Comparison of ENCODE assay signal across 22 cellular contexts in genomic region chr19:517721-518136, GRCh38. TPM values are rescaled to one million over a fixed set of nuclear protein-coding genes. Genes with fewer than 3 reads are reported as not detected.
DNase-seq lines count a peak whose midpoint lies in the region; ATAC-seq, FAIRE-seq and TF ChIP-seq lines count a peak whose summit lies in the region.
"Had no signal": no experiment of that assay in that cellular context is flagged by ENCODE, and none has a peak within 500 bp of the region (broad histone marks: within the 10 kb centered on the region; RNA-seq: fewer than 3 reads in every experiment).

No MANE protein-coding gene starts in this region.

- H3K36me3 ChIP-seq in heart left ventricle (peaks cover 0 to 18% (median 4%) of the 10 kb centered on the region in 9 donors), HepG2 (replicated peaks in 1 of 2; ENCODE audit: control insufficient read depth in 1 of 2, insufficient read depth in 2 of 2, low read length in 2 of 2) (no peaks in the 10 kb centered on the region)

- H3K27ac Mint-ChIP-seq in chondrocyte (ENCODE audit: unreplicated experiment): no peak overlapping the region
- no peak overlapping the region for H3K27ac Mint-ChIP-seq in stimulated activated memory B cell treated with anti-CD40 and anti-IgM and Interleukin-4, amounts not matched to agents 10 μg/mL and 1 μg/mL and 100 μg/mL, for 72 hours
- H3K27ac Mint-ChIP-seq: CD14-positive monocyte; CD8-positive, alpha-beta T cell; GM23338 had no signal

- 81% methylated on average over 8 of the region's 8 CpGs for WGBS in right cardiac atrium
- WGBS in heart left ventricle, 4 donors: 84 to 88% (median 87%) methylated on average over 7 to 8 of the region's 8 CpGs
- WGBS in HepG2 (ENCODE audit: low lambda C conversion rate): 78% methylated on average over 8 of the region's 8 CpGs

- no peaks in the 10 kb centered on the region for H3K36me3 Mint-ChIP-seq in chondrocyte (ENCODE audit: low read depth)
- peaks cover 5% of the 10 kb centered on the region for H3K36me3 Mint-ChIP-seq in stimulated activated memory B cell treated with anti-CD40 and anti-IgM and Interleukin-4, amounts not matched to agents 10 μg/mL and 1 μg/mL and 100 μg/mL, for 72 hours

- POLR2A ChIA-PET in HepG2 (lab: Yijun Ruan, JAX): interaction anchor here (1.6 to 1.8 kb wide), 2 partner anchors 13 to 14 kb away, joined by 6 to 8 read pairs; no protein-coding TSS in a partner anchor

- H3K4me3 Mint-ChIP-seq in chondrocyte (ENCODE audit: unreplicated experiment): no peak overlapping the region
- H3K4me3 Mint-ChIP-seq in stimulated activated memory B cell treated with anti-CD40 and anti-IgM and Interleukin-4, amounts not matched to agents 10 μg/mL and 1 μg/mL and 100 μg/mL, for 72 hours: no peak overlapping the region
- H3K4me3 Mint-ChIP-seq: CD8-positive, alpha-beta T cell had no signal

- peaks cover 6% of the 10 kb centered on the region for H3K4me1 Mint-ChIP-seq in chondrocyte (ENCODE audit: low read depth)
- peaks cover 6% of the 10 kb centered on the region for H3K4me1 Mint-ChIP-seq in stimulated activated memory B cell treated with anti-CD40 and anti-IgM and Interleukin-4, amounts not matched to agents 10 μg/mL and 1 μg/mL and 100 μg/mL, for 72 hours
- H3K4me1 Mint-ChIP-seq: CD14-positive monocyte had no signal

- no peak overlapping the region for H3K9ac ChIP-seq in HepG2 (ENCODE audit: insufficient read depth, low read depth, low read length)

- no peak overlapping the region for H2AFZ ChIP-seq in HepG2 (ENCODE audit: low read length)
- H2AFZ ChIP-seq: GM23338 had no signal

- no peaks in the 10 kb centered on the region for H3K79me2 ChIP-seq in HepG2 (ENCODE audit: insufficient read depth, low read length)

- no peaks in the 10 kb centered on the region for H3K9me3 ChIP-seq in right cardiac atrium (ENCODE audit: control insufficient read depth, low read length)
- peaks cover 0 to 4% (median 0%) of the 10 kb centered on the region in 12 donors for H3K9me3 ChIP-seq in heart left ventricle
- H3K9me3 ChIP-seq in HepG2 (ENCODE audit: low read length): no peaks in the 10 kb centered on the region

- no peaks in the 10 kb centered on the region for H3K9me3 Mint-ChIP-seq in chondrocyte (ENCODE audit: low read depth)
- no peaks in the 10 kb centered on the region for H3K9me3 Mint-ChIP-seq in stimulated activated memory B cell treated with anti-CD40 and anti-IgM and Interleukin-4, amounts not matched to agents 10 μg/mL and 1 μg/mL and 100 μg/mL, for 72 hours
- H3K9me3 Mint-ChIP-seq: CD8-positive, alpha-beta T cell; H9 had no signal

- H3K4me1 ChIP-seq in right cardiac atrium (ENCODE audit: control insufficient read depth, insufficient read depth, low read length) (no peaks in the 10 kb centered on the region), heart left ventricle (peaks cover 0 to 7% (median 0%) of the 10 kb centered on the region in 12 donors), HepG2 (ENCODE audit: insufficient read depth, low read length) (peaks cover 34% of the 10 kb centered on the region)

- no peak for TF ChIP-seq EP300 in HepG2 (IDR thresholded peaks at IDR 0.05; ENCODE audit: low read depth in 2 of 2, low read length in 2 of 2)
- no peak for TF ChIP-seq EP300 in HepG2 (CRISPR knock-in tag; IDR thresholded peaks at IDR 0.05; ENCODE audit: borderline replicate concordance)

- no peak overlapping the region for H3K4me2 ChIP-seq in HepG2 (ENCODE audit: low read depth, low read length)
- H3K4me2 ChIP-seq: GM23338 had no signal

- TF ChIP-seq CTCF in heart left ventricle (IDR thresholded peaks at IDR 0.05) (no peak), chondrocyte (IDR thresholded peaks at IDR 0.05) (no peak), HepG2 (CRISPR knock-in tag; IDR thresholded peaks at IDR 0.05) (no peak)

- ATAC-seq in right cardiac atrium (no peak), heart left ventricle (no peak), HepG2 (no peak)
- ATAC-seq in stimulated activated memory B cell treated with anti-CD40 and anti-IgM and Interleukin-4, amounts not matched to agents 10 μg/mL and 1 μg/mL and 100 μg/mL, for 72 hours: peak; percentile 50

- no peaks in the 10 kb centered on the region for H3K27me3 Mint-ChIP-seq in chondrocyte (ENCODE audit: low read depth)
- peaks cover 8% of the 10 kb centered on the region for H3K27me3 Mint-ChIP-seq in stimulated activated memory B cell treated with anti-CD40 and anti-IgM and Interleukin-4, amounts not matched to agents 10 μg/mL and 1 μg/mL and 100 μg/mL, for 72 hours

- intact Hi-C loops in right cardiac atrium (cut with DNase I): no loop called here
- intact Hi-C loops in heart left ventricle (cut with DNase I): no loop called here
- intact Hi-C loops in HepG2 (cut with micrococcal nuclease; ENCODE audit: unreplicated experiment): no loop called here

- no TSS peak for BruUV-seq in HepG2 (replicated peaks; lab: Mats Ljungman, UMichigan)

- TF ChIP-seq RAD21 in HepG2 (CRISPR knock-in tag; IDR thresholded peaks at IDR 0.05): no peak

- no peak for TF ChIP-seq POLR2A in heart left ventricle (IDR thresholded peaks at IDR 0.05)
- TF ChIP-seq POLR2A in HepG2 (IDR thresholded peaks at IDR 0.05; ENCODE audit: insufficient read depth in 1 of 2, low read depth in 2 of 2, low read length in 2 of 2): no peak

- no peak overlapping the region for H3K27ac ChIP-seq in right cardiac atrium (ENCODE audit: low read length)
- no peak overlapping the region for H3K27ac ChIP-seq in heart left ventricle
- H3K27ac ChIP-seq in HepG2 (ENCODE audit: extremely low read length, insufficient read depth, low read length): no peak overlapping the region
- H3K27ac ChIP-seq: 22Rv1 had no signal

- peak; percentile 14 to 59 (median 49) for DNase-seq in right cardiac atrium
- no peak for DNase-seq in heart left ventricle
- DNase-seq in chondrocyte (ENCODE audit: low spot score): peak; percentile 88
- no peak for DNase-seq in HepG2 (ENCODE audit: low spot score)
- no peak for DNase-seq in central memory CD4-positive, alpha-beta T cell
- no peak for DNase-seq in glomerular visceral epithelial cell (ENCODE audit: extremely low spot score)
- DNase-seq in cerebellar nuclear complex (lab: John Stamatoyannopoulos, UW): no peak
- DNase-seq: CD8-positive, alpha-beta T cell; COR-L47; DMS153; DMS79 treated with DMSO at 0.1 percent for 48 hours; EL; H9 had no signal

- H3K27me3 ChIP-seq in right cardiac atrium (ENCODE audit: control insufficient read depth, insufficient read depth): no peaks in the 10 kb centered on the region
- H3K27me3 ChIP-seq in heart left ventricle: no peaks in the 10 kb centered on the region
- H3K27me3 ChIP-seq in HepG2 (ENCODE audit: control insufficient read depth in 1 of 2, insufficient read depth in 2 of 2, low read length in 2 of 2): no peaks in the 10 kb centered on the region

- CTCF ChIA-PET in HepG2 (lab: Yijun Ruan, JAX; ENCODE audit: low intra/inter-chr PET ratio, low total read pairs): no interaction called here

- H3K4me3 ChIP-seq in right cardiac atrium (ENCODE audit: low read length) (no peak overlapping the region), heart left ventricle (no peak overlapping the region), HepG2 (replicated peaks in 1 of 3; ENCODE audit: insufficient read depth in 1 of 3, low read depth in 2 of 3, low read length in 3 of 3) (no peak overlapping the region)
- H3K4me3 ChIP-seq: GM23338 had no signal

- H4K20me1 ChIP-seq in HepG2 (ENCODE audit: insufficient read depth, low read length): no peaks in the 10 kb centered on the region

- in situ Hi-C loops in HepG2 (cut with HindIII; ENCODE audit: extremely low pct_ligation_motif_present, low pct_unique_long_range_greater_than_20kb): no loop called here

- FAIRE-seq in HepG2 (lab: Jason Lieb, UNC): no peak
- FAIRE-seq: D721Med, G401.6, GM12891, HTR-8/SVneo had no signal

RNA-seq across cellular contexts. Expression of gene TPGS1, which starts 10.4 kb away (rescaled TPM):
- total RNA-seq in right cardiac atrium (10 to 100 TPM; 10.9 to 15.6 (median 14.7) TPM), heart left ventricle (10 to 100 TPM in 8 of 9 donors, 1 to 10 TPM in 1; 5.7 to 39.3 (median 11.3) TPM), chondrocyte (18.3 to 22.6 TPM (median 21.3 TPM) in 3 replicates), HepG2 (2016; rRNA removed; fragmentation: Illumina TruSeq; extraction: Trizol) (4.2 and 6.2 TPM in 2 replicates)
- polyA plus RNA-seq in right cardiac atrium (21.3 TPM), heart left ventricle (10 to 100 TPM; 18.3 to 18.6 TPM), HepG2 (2011; rRNA removed) (1.1 and 2.0 TPM in 2 replicates)
- total RNA-seq in HepG2 (2016; cell fraction: cytosol; rRNA removed; fragmentation: Illumina TruSeq; extraction: Trizol; ENCODE audit: low read depth): 4.1 and 5.0 TPM in 2 replicates
- 3.9 and 5.0 TPM in 2 replicates for total RNA-seq in HepG2 (2016; cell fraction: insoluble cytoplasmic fraction; rRNA removed; fragmentation: Illumina TruSeq; extraction: Trizol)
- 4.2 and 4.9 TPM in 2 replicates for total RNA-seq in HepG2 (2016; cell fraction: membrane; rRNA removed; fragmentation: Illumina TruSeq; extraction: Trizol)
- total RNA-seq in HepG2 (2016; cell fraction: nucleus; rRNA removed; fragmentation: Illumina TruSeq; extraction: Trizol): 2.4 and 3.4 TPM in 2 replicates
- 1.7 and 4.3 TPM in 2 replicates for polyA plus RNA-seq in HepG2 (2011; cell fraction: cytosol; rRNA removed)
- polyA plus RNA-seq in HepG2 (2011; cell fraction: nucleus; rRNA removed): 3.3 and 3.7 TPM in 2 replicates
- polyA plus RNA-seq in HepG2 (2012): 1.0 and 2.2 TPM in 2 replicates
- 2.0 and 2.2 TPM in 2 replicates for polyA plus RNA-seq in HepG2 (2016; cell fraction: cytosol; fragmentation: Illumina TruSeq; extraction: Trizol; ENCODE audit: low read depth)
- polyA plus RNA-seq in HepG2 (2016; cell fraction: insoluble cytoplasmic fraction; fragmentation: Illumina TruSeq; extraction: Trizol; ENCODE audit: low read depth): 3.3 and 4.8 TPM in 2 replicates
- polyA plus RNA-seq in HepG2 (2016; cell fraction: membrane; fragmentation: Illumina TruSeq; extraction: Trizol; ENCODE audit: low read depth): 2.0 and 2.2 TPM in 2 replicates
- polyA plus RNA-seq in HepG2 (2016; cell fraction: nucleus; fragmentation: Illumina TruSeq; extraction: Trizol; ENCODE audit: insufficient read depth, low read depth): 3.1 and 4.1 TPM in 2 replicates
- 2.3 and 2.8 TPM in 2 replicates for polyA minus RNA-seq in HepG2 (2011; rRNA and poly(A)+ RNA removed; ENCODE audit: low replicate concordance)
- 1.4 and 1.8 TPM in 2 replicates for polyA minus RNA-seq in HepG2 (2011; cell fraction: cytosol; rRNA and poly(A)+ RNA removed)
- polyA minus RNA-seq in HepG2 (2011; cell fraction: nucleus; rRNA and poly(A)+ RNA removed): 2.1 and 2.3 TPM in 2 replicates

RNA-seq across cellular contexts. Expression of gene CDC34, which starts 13.8 kb away (rescaled TPM):
- total RNA-seq in right cardiac atrium (10 to 100 TPM; 66.8 to 78.4 (median 74.3) TPM), heart left ventricle (100 to 1,000 TPM in 3 of 9 donors, 10 to 100 TPM in 6; 61.9 to 200 (median 84.6) TPM), chondrocyte (41.4 to 71.1 TPM (median 66.9 TPM) in 3 replicates), HepG2 (2016; rRNA removed; fragmentation: Illumina TruSeq; extraction: Trizol) (119 and 138 TPM in 2 replicates)
- polyA plus RNA-seq in right cardiac atrium (95.8 TPM), heart left ventricle (100 to 1,000 TPM; 122 to 148 TPM), HepG2 (2011; rRNA removed) (140 and 150 TPM in 2 replicates)
- 181 and 194 TPM in 2 replicates for total RNA-seq in HepG2 (2016; cell fraction: cytosol; rRNA removed; fragmentation: Illumina TruSeq; extraction: Trizol; ENCODE audit: low read depth)
- 104 and 144 TPM in 2 replicates for total RNA-seq in HepG2 (2016; cell fraction: insoluble cytoplasmic fraction; rRNA removed; fragmentation: Illumina TruSeq; extraction: Trizol)
- total RNA-seq in HepG2 (2016; cell fraction: membrane; rRNA removed; fragmentation: Illumina TruSeq; extraction: Trizol): 198 and 240 TPM in 2 replicates
- 59.6 and 65.5 TPM in 2 replicates for total RNA-seq in HepG2 (2016; cell fraction: nucleus; rRNA removed; fragmentation: Illumina TruSeq; extraction: Trizol)
- 102 and 147 TPM in 2 replicates for polyA plus RNA-seq in HepG2 (2011; cell fraction: cytosol; rRNA removed)
- 121 and 122 TPM in 2 replicates for polyA plus RNA-seq in HepG2 (2011; cell fraction: nucleus; rRNA removed)
- 90.8 and 101 TPM in 2 replicates for polyA plus RNA-seq in HepG2 (2012)
- polyA plus RNA-seq in HepG2 (2016; cell fraction: cytosol; fragmentation: Illumina TruSeq; extraction: Trizol; ENCODE audit: low read depth): 157 and 191 TPM in 2 replicates
- polyA plus RNA-seq in HepG2 (2016; cell fraction: insoluble cytoplasmic fraction; fragmentation: Illumina TruSeq; extraction: Trizol; ENCODE audit: low read depth): 118 and 140 TPM in 2 replicates
- 153 and 184 TPM in 2 replicates for polyA plus RNA-seq in HepG2 (2016; cell fraction: membrane; fragmentation: Illumina TruSeq; extraction: Trizol; ENCODE audit: low read depth)
- polyA plus RNA-seq in HepG2 (2016; cell fraction: nucleus; fragmentation: Illumina TruSeq; extraction: Trizol; ENCODE audit: insufficient read depth, low read depth): 130 and 138 TPM in 2 replicates
- polyA minus RNA-seq in HepG2 (2011; rRNA and poly(A)+ RNA removed; ENCODE audit: low replicate concordance): 60.5 and 88.3 TPM in 2 replicates
- polyA minus RNA-seq in HepG2 (2011; cell fraction: cytosol; rRNA and poly(A)+ RNA removed): 42.1 and 46.2 TPM in 2 replicates
- polyA minus RNA-seq in HepG2 (2011; cell fraction: nucleus; rRNA and poly(A)+ RNA removed): 19.1 and 22.1 TPM in 2 replicates

RNA-seq across cellular contexts. Expression of gene MADCAM1, which starts 21.4 kb away (rescaled TPM):
- total RNA-seq in right cardiac atrium (under 1 TPM; 0.28 to 0.59 (median 0.36) TPM), heart left ventricle (under 1 TPM in 8 of 9 donors, not detected in 1; 0.23 to 0.56 (median 0.36) TPM), chondrocyte (0.59 to 0.92 TPM (median 0.62 TPM) in 3 replicates), HepG2 (2016; rRNA removed; fragmentation: Illumina TruSeq; extraction: Trizol) (0.21 and 0.33 TPM in 2 replicates)
- polyA plus RNA-seq in right cardiac atrium (0.27 TPM), heart left ventricle (under 1 TPM; 0.04 to 0.61 TPM), HepG2 (2011; rRNA removed) (0.29 and 0.39 TPM in 2 replicates)
- total RNA-seq in HepG2 (2016; cell fraction: cytosol; rRNA removed; fragmentation: Illumina TruSeq; extraction: Trizol; ENCODE audit: low read depth): 0.30 and 0.44 TPM in 2 replicates
- total RNA-seq in HepG2 (2016; cell fraction: insoluble cytoplasmic fraction; rRNA removed; fragmentation: Illumina TruSeq; extraction: Trizol): 0.30 TPM in 1 of 2 replicates, not detected in the other
- total RNA-seq in HepG2 (2016; cell fraction: membrane; rRNA removed; fragmentation: Illumina TruSeq; extraction: Trizol): 0.37 and 0.45 TPM in 2 replicates
- total RNA-seq in HepG2 (2016; cell fraction: nucleus; rRNA removed; fragmentation: Illumina TruSeq; extraction: Trizol): 0.22 TPM in 1 of 2 replicates, not detected in the other
- polyA plus RNA-seq in HepG2 (2011; cell fraction: cytosol; rRNA removed): 0.42 and 0.60 TPM in 2 replicates
- polyA plus RNA-seq in HepG2 (2011; cell fraction: nucleus; rRNA removed): 1.9 and 2.3 TPM in 2 replicates
- polyA plus RNA-seq in HepG2 (2012): 1.7 and 2.3 TPM in 2 replicates
- 0.62 and 0.89 TPM in 2 replicates for polyA plus RNA-seq in HepG2 (2016; cell fraction: cytosol; fragmentation: Illumina TruSeq; extraction: Trizol; ENCODE audit: low read depth)
- polyA plus RNA-seq in HepG2 (2016; cell fraction: insoluble cytoplasmic fraction; fragmentation: Illumina TruSeq; extraction: Trizol; ENCODE audit: low read depth): 0.33 and 0.51 TPM in 2 replicates
- polyA plus RNA-seq in HepG2 (2016; cell fraction: membrane; fragmentation: Illumina TruSeq; extraction: Trizol; ENCODE audit: low read depth): 0.74 and 0.99 TPM in 2 replicates
- polyA plus RNA-seq in HepG2 (2016; cell fraction: nucleus; fragmentation: Illumina TruSeq; extraction: Trizol; ENCODE audit: insufficient read depth, low read depth): 0.89 and 1.4 TPM in 2 replicates
- polyA minus RNA-seq in HepG2 (2011; rRNA and poly(A)+ RNA removed; ENCODE audit: low replicate concordance): 1.1 TPM in 1 of 2 replicates, not detected in the other
- polyA minus RNA-seq in HepG2 (2011; cell fraction: cytosol; rRNA and poly(A)+ RNA removed): 0.62 and 0.89 TPM in 2 replicates
- 0.26 and 0.75 TPM in 2 replicates for polyA minus RNA-seq in HepG2 (2011; cell fraction: nucleus; rRNA and poly(A)+ RNA removed)
- polyA plus RNA-seq: CD14-positive monocyte had no signal

RNA-seq across cellular contexts. Expression of gene GZMM, which starts 26.1 kb away (rescaled TPM):
- under 1 TPM in 2 of 4 donors, not detected in 2; 0.26 to 0.32 TPM for total RNA-seq in right cardiac atrium
- 0.43 TPM for polyA plus RNA-seq in right cardiac atrium
- total RNA-seq in heart left ventricle: 1 to 10 TPM in 2 of 9 donors, under 1 TPM in 2, not detected in 5; 0.40 to 3.0 (median 0.87) TPM
- polyA plus RNA-seq in heart left ventricle: under 1 TPM; 0.12 to 0.34 TPM
- total RNA-seq in chondrocyte: not detected in 3 replicates
- not detected in 2 replicates for total RNA-seq in HepG2 (2016; rRNA removed; fragmentation: Illumina TruSeq; extraction: Trizol)
- not detected in 2 replicates for total RNA-seq in HepG2 (2016; cell fraction: cytosol; rRNA removed; fragmentation: Illumina TruSeq; extraction: Trizol; ENCODE audit: low read depth)
- total RNA-seq in HepG2 (2016; cell fraction: insoluble cytoplasmic fraction; rRNA removed; fragmentation: Illumina TruSeq; extraction: Trizol): not detected in 2 replicates
- total RNA-seq in HepG2 (2016; cell fraction: membrane; rRNA removed; fragmentation: Illumina TruSeq; extraction: Trizol): not detected in 2 replicates
- total RNA-seq in HepG2 (2016; cell fraction: nucleus; rRNA removed; fragmentation: Illumina TruSeq; extraction: Trizol): not detected in 2 replicates
- 0.07 TPM in 1 of 2 replicates, not detected in the other for polyA plus RNA-seq in HepG2 (2011; rRNA removed)
- 0.13 TPM in 1 of 2 replicates, not detected in the other for polyA plus RNA-seq in HepG2 (2011; cell fraction: cytosol; rRNA removed)
- polyA plus RNA-seq in HepG2 (2011; cell fraction: nucleus; rRNA removed): 0.50 and 0.71 TPM in 2 replicates
- polyA plus RNA-seq in HepG2 (2012): 0.16 TPM in 1 of 2 replicates, not detected in the other
- polyA plus RNA-seq in HepG2 (2016; cell fraction: cytosol; fragmentation: Illumina TruSeq; extraction: Trizol; ENCODE audit: low read depth): not detected in 2 replicates
- not detected in 2 replicates for polyA plus RNA-seq in HepG2 (2016; cell fraction: insoluble cytoplasmic fraction; fragmentation: Illumina TruSeq; extraction: Trizol; ENCODE audit: low read depth)
- polyA plus RNA-seq in HepG2 (2016; cell fraction: membrane; fragmentation: Illumina TruSeq; extraction: Trizol; ENCODE audit: low read depth): not detected in 2 replicates
- polyA plus RNA-seq in HepG2 (2016; cell fraction: nucleus; fragmentation: Illumina TruSeq; extraction: Trizol; ENCODE audit: insufficient read depth, low read depth): not detected in 2 replicates
- polyA minus RNA-seq in HepG2 (2011; rRNA and poly(A)+ RNA removed; ENCODE audit: low replicate concordance): not detected in 2 replicates
- not detected in 2 replicates for polyA minus RNA-seq in HepG2 (2011; cell fraction: cytosol; rRNA and poly(A)+ RNA removed)
- not detected in 2 replicates for polyA minus RNA-seq in HepG2 (2011; cell fraction: nucleus; rRNA and poly(A)+ RNA removed)
- total RNA-seq: GM23338 had no signal
- polyA plus RNA-seq: BJ had no signal

RNA-seq across cellular contexts. Expression of gene BSG, which starts 54.7 kb away (rescaled TPM):
- total RNA-seq in right cardiac atrium (1,000 to 10,000 TPM; 1,142 to 1,510 (median 1,274) TPM), heart left ventricle (1,000 to 10,000 TPM; 1,160 to 2,590 (median 1,462) TPM), chondrocyte (440 to 503 TPM (median 452 TPM) in 3 replicates), HepG2 (2016; rRNA removed; fragmentation: Illumina TruSeq; extraction: Trizol) (136 and 309 TPM in 2 replicates)
- polyA plus RNA-seq in right cardiac atrium (1,705 TPM), heart left ventricle (1,000 to 10,000 TPM in 1 of 2 donors, 100 to 1,000 TPM in 1; 727 to 2,989 TPM), HepG2 (2011; rRNA removed) (754 and 1,057 TPM in 2 replicates)
- 81.8 and 84.4 TPM in 2 replicates for total RNA-seq in HepG2 (2016; cell fraction: cytosol; rRNA removed; fragmentation: Illumina TruSeq; extraction: Trizol; ENCODE audit: low read depth)
- total RNA-seq in HepG2 (2016; cell fraction: insoluble cytoplasmic fraction; rRNA removed; fragmentation: Illumina TruSeq; extraction: Trizol): 114 and 317 TPM in 2 replicates
- total RNA-seq in HepG2 (2016; cell fraction: membrane; rRNA removed; fragmentation: Illumina TruSeq; extraction: Trizol): 96.0 and 109 TPM in 2 replicates
- 271 and 340 TPM in 2 replicates for total RNA-seq in HepG2 (2016; cell fraction: nucleus; rRNA removed; fragmentation: Illumina TruSeq; extraction: Trizol)
- polyA plus RNA-seq in HepG2 (2011; cell fraction: cytosol; rRNA removed): 595 and 749 TPM in 2 replicates
- polyA plus RNA-seq in HepG2 (2011; cell fraction: nucleus; rRNA removed): 561 and 615 TPM in 2 replicates
- 926 and 933 TPM in 2 replicates for polyA plus RNA-seq in HepG2 (2012)
- 148 and 149 TPM in 2 replicates for polyA plus RNA-seq in HepG2 (2016; cell fraction: cytosol; fragmentation: Illumina TruSeq; extraction: Trizol; ENCODE audit: low read depth)
- polyA plus RNA-seq in HepG2 (2016; cell fraction: insoluble cytoplasmic fraction; fragmentation: Illumina TruSeq; extraction: Trizol; ENCODE audit: low read depth): 179 and 219 TPM in 2 replicates
- 152 and 167 TPM in 2 replicates for polyA plus RNA-seq in HepG2 (2016; cell fraction: membrane; fragmentation: Illumina TruSeq; extraction: Trizol; ENCODE audit: low read depth)
- polyA plus RNA-seq in HepG2 (2016; cell fraction: nucleus; fragmentation: Illumina TruSeq; extraction: Trizol; ENCODE audit: insufficient read depth, low read depth): 760 and 837 TPM in 2 replicates
- polyA minus RNA-seq in HepG2 (2011; rRNA and poly(A)+ RNA removed; ENCODE audit: low replicate concordance): 426 and 707 TPM in 2 replicates
- 369 and 454 TPM in 2 replicates for polyA minus RNA-seq in HepG2 (2011; cell fraction: cytosol; rRNA and poly(A)+ RNA removed)
- 97.1 and 115 TPM in 2 replicates for polyA minus RNA-seq in HepG2 (2011; cell fraction: nucleus; rRNA and poly(A)+ RNA removed)

Comparison
In these comparisons a context has a peak if more than half of its experiments do, and no peak if none do; other contexts are left out.
1. DNase-seq: peak in right cardiac atrium (3 of 3) and chondrocyte (single experiment); none in heart left ventricle (0 of 5), HepG2 (single experiment), central memory CD4-positive, alpha-beta T cell (single experiment), glomerular visceral epithelial cell (single experiment) and cerebellar nuclear complex (0 of 2).